In the genomic region with DNA sequence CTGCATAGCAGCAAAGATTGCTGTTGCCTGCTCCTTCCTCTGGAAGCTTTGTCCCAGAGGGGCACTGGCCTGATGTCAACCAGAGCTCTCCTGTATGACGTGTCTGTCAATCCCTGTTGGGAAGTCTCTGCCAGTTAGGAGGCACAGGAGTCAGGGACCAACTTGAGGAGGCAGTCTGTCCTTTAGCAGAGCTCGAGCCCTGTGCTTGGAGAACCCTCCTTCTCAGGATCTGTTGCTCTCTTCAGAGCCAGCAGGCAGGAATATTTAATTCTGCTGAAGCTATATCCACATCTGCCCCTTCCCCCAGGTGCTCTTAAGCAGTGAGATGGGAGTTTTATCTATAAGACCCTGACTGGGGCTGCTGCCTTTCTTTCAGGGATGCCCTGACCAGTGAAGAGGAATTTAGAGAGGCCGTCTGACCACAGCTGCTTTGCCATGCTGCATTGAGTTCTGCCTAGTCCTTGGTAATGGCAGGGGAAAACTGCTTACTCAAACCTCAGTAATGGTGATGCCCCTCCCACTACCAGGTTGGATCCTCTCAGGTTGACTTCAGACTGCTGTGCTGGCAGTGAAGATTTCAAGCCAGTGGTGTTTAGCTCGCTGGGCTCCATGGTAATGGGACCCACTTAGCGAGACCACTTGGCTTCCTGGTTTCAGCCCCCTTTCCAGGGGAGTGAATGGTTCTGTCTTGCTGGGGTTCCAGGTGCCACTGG, we compare ENCODE assay signal across 28 cellular contexts.
A peak's percentile ranks its signal among the peaks of the same experiment; 100 is the strongest.
DNase-seq lines count a peak whose midpoint lies in the region; ATAC-seq and TF ChIP-seq lines count a peak whose summit lies in the region.
"Had no signal": no experiment of that assay in that cellular context is flagged by ENCODE, and none has a peak within 500 bp of the region (broad histone marks: within the 10 kb centered on the region; RNA-seq: fewer than 3 reads in every experiment).

No MANE protein-coding gene starts in this region.

- no peak overlapping the region for H4K91ac ChIP-seq in neuronal stem cell (ENCODE audit: low read depth, low read length, poor library complexity)

- H3K36me3 Mint-ChIP-seq in GM23338 (ENCODE audit: low read depth): peaks cover 9% of the 10 kb centered on the region; the same call in 1 of the 3 replicates
- H3K36me3 Mint-ChIP-seq in endodermal cell (ENCODE audit: low read depth): no peaks in the 10 kb centered on the region
- peaks cover 14% of the 10 kb centered on the region for H3K36me3 Mint-ChIP-seq in activated CD4-positive, alpha-beta memory T cell treated with anti-CD3 and anti-CD28 coated beads, Interleukin-2, amount 10 ng/mL, durations not matched to agents 7 days and 5 days (ENCODE audit: low read depth)
- peaks cover 22% of the 10 kb centered on the region in 2 donors for H3K36me3 Mint-ChIP-seq in activated naive CD4-positive, alpha-beta T cell treated with anti-CD3 and anti-CD28 coated beads, Interleukin-2, amount 50 U/mL, for 72 hours
- peaks cover 22% of the 10 kb centered on the region for H3K36me3 Mint-ChIP-seq in natural killer cell

- no peak overlapping the region for H2BK120ac ChIP-seq in neuronal stem cell (ENCODE audit: low read depth, low read length)

- H3K4me3 ChIP-seq in GM23338: no peak overlapping the region
- H3K4me3 ChIP-seq in MM.1S (ENCODE audit: low read length): no peak overlapping the region
- no peak overlapping the region for H3K4me3 ChIP-seq in endodermal cell (ENCODE audit: low read length)
- H3K4me3 ChIP-seq in neuronal stem cell (ENCODE audit: low read length in 2 of 2): no peak overlapping the region
- H3K4me3 ChIP-seq: ascending aorta, coronary artery, psoas muscle, transverse colon had no signal

- H3K36me3 ChIP-seq in GM23338 (ENCODE audit: insufficient read depth) (no peaks in the 10 kb centered on the region), MM.1S (replicated peaks; ENCODE audit: insufficient read depth, low read length) (no peaks in the 10 kb centered on the region), endodermal cell (ENCODE audit: control insufficient read depth, insufficient read depth, low read length) (no peaks in the 10 kb centered on the region), neuronal stem cell (replicated peaks in 1 of 2; ENCODE audit: control insufficient read depth in 2 of 2, insufficient read depth in 2 of 2, low read length in 2 of 2) (no peaks in the 10 kb centered on the region)
- H3K36me3 ChIP-seq: ascending aorta, transverse colon had no signal

- H3K14ac ChIP-seq in neuronal stem cell (ENCODE audit: low read length): no peak overlapping the region

- H3K4me3 Mint-ChIP-seq in GM23338: no peak overlapping the region
- no peak overlapping the region for H3K4me3 Mint-ChIP-seq in endodermal cell
- H3K4me3 Mint-ChIP-seq in activated CD4-positive, alpha-beta memory T cell treated with anti-CD3 and anti-CD28 coated beads, Interleukin-2, amount 10 ng/mL, durations not matched to agents 7 days and 5 days: no peak overlapping the region
- H3K4me3 Mint-ChIP-seq in natural killer cell: no peak overlapping the region
- H3K4me3 Mint-ChIP-seq: activated CD4-positive, alpha-beta T cell treated with anti-CD3 and anti-CD28 coated beads for 36 hours; activated CD8-positive, alpha-beta T cell treated with anti-CD3 and anti-CD28 coated beads, Interleukin-2, amount 10 ng/mL, durations not matched to agents 7 days and 5 days; activated naive CD8-positive, alpha-beta T cell treated with anti-CD3 and anti-CD28 coated beads, Interleukin-2, amount 10 ng/mL, durations not matched to agents 7 days and 5 days had no signal

- H3K27ac ChIP-seq in GM23338 (ENCODE audit: low read depth): no peak overlapping the region
- H3K27ac ChIP-seq in MM.1S (ENCODE audit: low read length): no peak overlapping the region
- no peak overlapping the region for H3K27ac ChIP-seq in endodermal cell (ENCODE audit: low read depth, low read length)
- no peak overlapping the region for H3K27ac ChIP-seq in neuronal stem cell (replicated peaks; ENCODE audit: low read length)
- H3K27ac ChIP-seq: ascending aorta, coronary artery, epithelial cell of prostate, psoas muscle, transverse colon had no signal

- H3K79me2 ChIP-seq in GM23338 (replicated peaks; ENCODE audit: insufficient read depth) (no peaks in the 10 kb centered on the region), MM.1S (ENCODE audit: low read length) (no peaks in the 10 kb centered on the region)

- no peaks in the 10 kb centered on the region for H3K9me3 ChIP-seq in MM.1S (replicated peaks; ENCODE audit: insufficient read depth, low read length)
- H3K9me3 ChIP-seq in endodermal cell (ENCODE audit: control insufficient read depth, low read length): peaks cover 6% of the 10 kb centered on the region
- no peaks in the 10 kb centered on the region for H3K9me3 ChIP-seq in neuronal stem cell (replicated peaks in 1 of 2; ENCODE audit: control insufficient read depth in 2 of 2, insufficient read depth in 1 of 2, low read depth in 1 of 2, low read length in 2 of 2)
- H3K9me3 ChIP-seq: ascending aorta had no signal

- H3F3A ChIP-seq in GM23338 (replicated peaks; ENCODE audit: low read depth) (no peaks in the 10 kb centered on the region), MM.1S (ENCODE audit: insufficient read depth, low read length) (no peaks in the 10 kb centered on the region; the same call in 1 of the 2 replicates)

- H2BK5ac ChIP-seq in neuronal stem cell (ENCODE audit: low read length): no peak overlapping the region

- H3K9ac ChIP-seq in MM.1S (ENCODE audit: low read length) (no peak overlapping the region), endodermal cell (ENCODE audit: extremely low read depth, low read length, poor library complexity, severe bottlenecking) (no peak overlapping the region), neuronal stem cell (ENCODE audit: low read depth, low read length, poor library complexity) (no peak overlapping the region)

- H3K4me2 ChIP-seq in GM23338: no peak overlapping the region
- H3K4me2 ChIP-seq in MM.1S (ENCODE audit: low read depth, low read length): peak overlapping the region; percentile 5; the same call in 1 of the 2 replicates
- H3K4me2 ChIP-seq in neuronal stem cell (ENCODE audit: insufficient read depth, low read length, poor library complexity, severe bottlenecking): no peak overlapping the region

- H3K27ac Mint-ChIP-seq in GM23338 (no peak overlapping the region; the same call in 1 of the 2 replicates), endodermal cell (no peak overlapping the region), natural killer cell (peak overlapping the region in 1 of 2 donors; percentile 47)
- H3K27ac Mint-ChIP-seq in activated CD4-positive, alpha-beta memory T cell treated with anti-CD3 and anti-CD28 coated beads, Interleukin-2, amount 10 ng/mL, durations not matched to agents 7 days and 5 days: no peak overlapping the region
- no peak overlapping the region for H3K27ac Mint-ChIP-seq in activated naive CD4-positive, alpha-beta T cell treated with anti-CD3 and anti-CD28 coated beads, Interleukin-2, amount 50 U/mL, for 72 hours
- H3K27ac Mint-ChIP-seq: activated CD4-positive, alpha-beta T cell treated with anti-CD3 and anti-CD28 coated beads for 36 hours; activated CD8-positive, alpha-beta T cell treated with anti-CD3 and anti-CD28 coated beads, Interleukin-2, amount 10 ng/mL, durations not matched to agents 7 days and 5 days; activated naive CD8-positive, alpha-beta T cell treated with anti-CD3 and anti-CD28 coated beads, Interleukin-2, amount 10 ng/mL, durations not matched to agents 7 days and 5 days had no signal

- DNase-seq in GM23338 (ENCODE audit: low spot score) (no peak), MM.1S (peak; percentile 51), endodermal cell (peak; percentile 75), neuronal stem cell (ENCODE audit: low spot score) (no peak), natural killer cell (no peak)
- no peak for DNase-seq in activated CD4-positive, alpha-beta memory T cell treated with anti-CD3 and anti-CD28 coated beads, Interleukin-2, amount 10 ng/mL, durations not matched to agents 7 days and 5 days
- DNase-seq in activated naive CD4-positive, alpha-beta T cell treated with anti-CD3 and anti-CD28 coated beads, Interleukin-2, amount 50 U/mL, for 72 hours (ENCODE audit: low spot score in 2 of 2): no peak
- DNase-seq: activated CD4-positive, alpha-beta T cell treated with anti-CD3 and anti-CD28 coated beads for 36 hours; activated CD8-positive, alpha-beta T cell treated with anti-CD3 and anti-CD28 coated beads, Interleukin-2, amount 10 ng/mL, durations not matched to agents 7 days and 5 days; activated naive CD8-positive, alpha-beta T cell treated with anti-CD3 and anti-CD28 coated beads, Interleukin-2, amount 10 ng/mL, durations not matched to agents 7 days and 5 days; DMS153; effector CD8-positive, alpha-beta T cell; GDM1; left ventricle myocardium superior; NCI-H1105; NCI-H187; NCI-H2171; NCI-H510A; NK-92 treated with Interleukin-12 subunit alpha and Interleukin-12 subunit beta, amount 100 ng/mL, for 24 hours; nucleus accumbens; psoas muscle; SHP77; stimulated activated CD4-positive, alpha-beta T cell treated with anti-CD3 and anti-CD28 coated beads, Interleukin-4, amount 100 ng/mL, for 4 hours; T-helper 2 cell; transverse colon had no signal

- H3K27me3 Mint-ChIP-seq in GM23338 (ENCODE audit: insufficient read depth, low read depth, poor library complexity) (no peaks in the 10 kb centered on the region), endodermal cell (ENCODE audit: insufficient read depth) (no peaks in the 10 kb centered on the region), natural killer cell (ENCODE audit: low read depth in 2 of 2) (no peaks in the 10 kb centered on the region)
- no peaks in the 10 kb centered on the region for H3K27me3 Mint-ChIP-seq in activated CD4-positive, alpha-beta memory T cell treated with anti-CD3 and anti-CD28 coated beads, Interleukin-2, amount 10 ng/mL, durations not matched to agents 7 days and 5 days
- H3K27me3 Mint-ChIP-seq: activated CD4-positive, alpha-beta T cell treated with anti-CD3 and anti-CD28 coated beads for 36 hours; activated naive CD8-positive, alpha-beta T cell treated with anti-CD3 and anti-CD28 coated beads, Interleukin-2, amount 10 ng/mL, durations not matched to agents 7 days and 5 days had no signal

- no peak overlapping the region for H2AK5ac ChIP-seq in neuronal stem cell (ENCODE audit: low read depth, low read length)

- H3K23ac ChIP-seq in neuronal stem cell (ENCODE audit: low read depth, low read length, poor library complexity): no peak overlapping the region

- H3K9me2 ChIP-seq in GM23338 (ENCODE audit: insufficient read depth) (peaks cover 6% of the 10 kb centered on the region; the same call in 1 of the 2 replicates), MM.1S (replicated peaks; ENCODE audit: insufficient read depth, low read length) (no peaks in the 10 kb centered on the region)

- intact Hi-C loops in natural killer cell (cut with micrococcal nuclease): no loop called here

- no peak overlapping the region for H2BK15ac ChIP-seq in neuronal stem cell (ENCODE audit: low read length)

- no peak overlapping the region for H3K4ac ChIP-seq in neuronal stem cell (ENCODE audit: low read length)

- no peaks in the 10 kb centered on the region for H4K20me1 ChIP-seq in GM23338 (replicated peaks; ENCODE audit: insufficient read depth)
- no peaks in the 10 kb centered on the region for H4K20me1 ChIP-seq in MM.1S (ENCODE audit: insufficient read depth, low read length)

- peaks cover 16% of the 10 kb centered on the region for H3K4me1 Mint-ChIP-seq in GM23338
- peaks cover 15% of the 10 kb centered on the region for H3K4me1 Mint-ChIP-seq in endodermal cell
- H3K4me1 Mint-ChIP-seq in activated CD4-positive, alpha-beta memory T cell treated with anti-CD3 and anti-CD28 coated beads, Interleukin-2, amount 10 ng/mL, durations not matched to agents 7 days and 5 days: peaks cover 14% of the 10 kb centered on the region
- H3K4me1 Mint-ChIP-seq in natural killer cell: peaks cover 49 to 55% of the 10 kb centered on the region in 2 donors

- no peak overlapping the region for H4K8ac ChIP-seq in neuronal stem cell (ENCODE audit: low read depth, low read length)

- H2AFZ ChIP-seq in GM23338 (no peak overlapping the region; the same call in 1 of the 2 replicates), MM.1S (ENCODE audit: low read length) (0 out of 2 replicates have a peak overlapping the region, but pooled peaks have one; percentile 28), neuronal stem cell (ENCODE audit: low read length) (no peak overlapping the region)

- H2BK12ac ChIP-seq in neuronal stem cell (ENCODE audit: low read length): no peak overlapping the region

- CTCF ChIA-PET in activated CD4-positive, alpha-beta memory T cell treated with anti-CD3 and anti-CD28 coated beads, Interleukin-2, amount 10 ng/mL, durations not matched to agents 7 days and 5 days (lab: Charles Lee): no interaction called here

- TF ChIP-seq CTCF in GM23338 (conservative IDR thresholded peaks at IDR 0.05; ENCODE audit: low read depth in 2 of 2) (no peak), MM.1S (IDR thresholded peaks at IDR 0.05; ENCODE audit: low read length) (no peak), endodermal cell (conservative IDR thresholded peaks at IDR 0.05) (no peak), natural killer cell (IDR thresholded peaks at IDR 0.05) (no peak)

- H3K4me1 ChIP-seq in GM23338 (ENCODE audit: insufficient read depth) (peaks cover 5% of the 10 kb centered on the region), MM.1S (ENCODE audit: low read length) (peaks cover 9% of the 10 kb centered on the region), endodermal cell (ENCODE audit: control insufficient read depth, insufficient read depth, low read length) (no peaks in the 10 kb centered on the region), neuronal stem cell (ENCODE audit: control insufficient read depth in 2 of 2, insufficient read depth in 1 of 2, low read depth in 1 of 2, low read length in 2 of 2) (peaks cover 1% of the 10 kb centered on the region in 2 donors)
- H3K4me1 ChIP-seq: ascending aorta, psoas muscle had no signal

- H3K9me3 Mint-ChIP-seq in GM23338 (peaks cover 15% of the 10 kb centered on the region), endodermal cell (peaks cover 12% of the 10 kb centered on the region), natural killer cell (peaks cover 8 to 11% of the 10 kb centered on the region in 2 donors)
- H3K9me3 Mint-ChIP-seq in activated CD4-positive, alpha-beta memory T cell treated with anti-CD3 and anti-CD28 coated beads, Interleukin-2, amount 10 ng/mL, durations not matched to agents 7 days and 5 days: peaks cover 15% of the 10 kb centered on the region
- H3K9me3 Mint-ChIP-seq in activated naive CD4-positive, alpha-beta T cell treated with anti-CD3 and anti-CD28 coated beads, Interleukin-2, amount 50 U/mL, for 72 hours: peaks cover 21 to 37% of the 10 kb centered on the region in 2 donors

- POLR2A ChIA-PET in activated CD4-positive, alpha-beta memory T cell treated with anti-CD3 and anti-CD28 coated beads, Interleukin-2, amount 10 ng/mL, durations not matched to agents 7 days and 5 days (lab: Charles Lee): no interaction called here

- H3K79me1 ChIP-seq in neuronal stem cell (ENCODE audit: low read depth, low read length): no peaks in the 10 kb centered on the region

- peak; percentile 59; the same call in 1 of the 3 replicates for ATAC-seq in GM23338
- ATAC-seq in activated naive CD4-positive, alpha-beta T cell treated with anti-CD3 and anti-CD28 coated beads, Interleukin-2, amount 50 U/mL, for 72 hours: no peak
- ATAC-seq in natural killer cell: no peak
- ATAC-seq: activated CD4-positive, alpha-beta T cell treated with anti-CD3 and anti-CD28 coated beads for 36 hours; activated CD8-positive, alpha-beta T cell treated with anti-CD3 and anti-CD28 coated beads, Interleukin-2, amount 10 ng/mL, durations not matched to agents 7 days and 5 days; left ventricle myocardium superior; psoas muscle had no signal

- H3K27me3 ChIP-seq in GM23338 (ENCODE audit: insufficient read depth) (no peaks in the 10 kb centered on the region), MM.1S (replicated peaks; ENCODE audit: insufficient read depth, low read length) (no peaks in the 10 kb centered on the region), endodermal cell (ENCODE audit: control insufficient read depth, insufficient read depth, low read length, poor library complexity, severe bottlenecking) (no peaks in the 10 kb centered on the region), neuronal stem cell (ENCODE audit: control insufficient read depth in 3 of 3, insufficient read depth in 3 of 3, low read depth in 1 of 3, low read length in 3 of 3) (no peaks in the 10 kb centered on the region)
- H3K27me3 ChIP-seq: ascending aorta, transverse colon had no signal

- 89 to 90% methylated on average over 3 to 5 of the region's 5 CpGs for WGBS in endodermal cell (ENCODE audit: insufficient coverage in 1 of 2, insufficient read length in 1 of 2), 2 experiments
- whole genome bisulfite sequencing in neuronal stem cell (ENCODE audit: extremely low coverage in 2 of 2, insufficient read length in 2 of 2, insufficient replicate concordance in 1 of 2), 2 donors: no CpG with 5 or more reads among the region's 5 CpGs

- peak overlapping the region; percentile 17 for H3K18ac ChIP-seq in neuronal stem cell (ENCODE audit: low read length)

Comparison
In these comparisons a context has a peak if more than half of its experiments do, and no peak if none do; other contexts are left out.
1. DNase-seq: peak in MM.1S (single experiment) and endodermal cell (single experiment); none in GM23338 (single experiment), neuronal stem cell (single experiment), activated CD4-positive, alpha-beta memory T cell treated with anti-CD3 and anti-CD28 coated beads, Interleukin-2, amount 10 ng/mL, durations not matched to agents 7 days and 5 days (single experiment), activated naive CD4-positive, alpha-beta T cell treated with anti-CD3 and anti-CD28 coated beads, Interleukin-2, amount 50 U/mL, for 72 hours (0 of 2) and natural killer cell (single experiment).